In the genomic region with DNA sequence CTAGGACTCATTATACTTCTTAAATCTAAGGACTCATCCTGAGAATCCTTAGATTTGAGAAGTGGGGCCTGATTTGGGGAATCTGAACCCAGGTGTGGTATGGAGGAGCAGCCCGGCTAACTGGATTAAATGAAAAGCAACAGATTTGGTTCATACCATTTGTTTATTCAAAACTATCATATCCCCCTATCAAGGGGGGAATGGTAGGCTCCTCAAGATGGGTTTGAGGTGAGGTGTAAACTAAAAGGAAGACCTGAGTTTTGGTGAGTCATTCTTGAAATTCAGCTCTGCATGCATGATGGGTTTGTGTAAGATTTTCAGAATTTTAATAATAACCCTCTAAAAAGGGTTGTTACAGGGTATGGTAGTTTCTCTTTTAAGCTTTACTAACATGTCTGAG, we compare ENCODE assay signal across 13 cellular contexts. TPM values are rescaled to one million over a fixed set of nuclear protein-coding genes. Genes with fewer than 3 reads are reported as not detected.
DNase-seq lines count a peak whose midpoint lies in the region; ATAC-seq and TF ChIP-seq lines count a peak whose summit lies in the region.
"Had no signal": no experiment of that assay in that cellular context is flagged by ENCODE, and none has a peak within 500 bp of the region (broad histone marks: within the 10 kb centered on the region; RNA-seq: fewer than 3 reads in every experiment).

No MANE protein-coding gene starts in this region.

- intact Hi-C loops in thyroid gland (cut with DNase I): no loop called here
- intact Hi-C loops in cardiac septum (cut with DNase I): no loop called here
- intact Hi-C loops in adrenal gland (cut with DNase I): no loop called here

- H3K4me3 ChIP-seq in thyroid gland (replicated peaks in 1 of 3) (no peak overlapping the region), adrenal gland (no peak overlapping the region)
- H3K4me3 ChIP-seq: BLaER1 treated with 17β-estradiol and CSF1 and Interleukin-3, amounts not matched to agents 10 nM and 100 nM had no signal

- no peak for TF ChIP-seq POLR2A in thyroid gland (IDR thresholded peaks at IDR 0.05)
- TF ChIP-seq POLR2A in adrenal gland (IDR thresholded peaks at IDR 0.05): no peak

- ATAC-seq in HG02588 (IDR thresholded peaks at IDR 0.05; ENCODE audit: unreplicated experiment) (peak; percentile 77), HG03521 (IDR thresholded peaks at IDR 0.05; ENCODE audit: unreplicated experiment) (peak; percentile 74)
- ATAC-seq in stimulated activated naive CD8-positive, alpha-beta T cell treated with anti-CD3 and anti-CD28 coated beads, Interleukin-15, amount 100 ng/mL, for 72 hours: peak; percentile 76
- ATAC-seq: HCT116 had no signal

- H3K4me3 Mint-ChIP-seq in stimulated activated naive CD8-positive, alpha-beta T cell treated with anti-CD3 and anti-CD28 coated beads, Interleukin-15, amount 100 ng/mL, for 72 hours: peak overlapping the region in 1 of 2 donors; percentile 10
- H3K4me3 Mint-ChIP-seq: nephron progenitor cell had no signal

- peaks cover 18% of the 10 kb centered on the region for H3K4me1 Mint-ChIP-seq in stimulated activated naive CD8-positive, alpha-beta T cell treated with anti-CD3 and anti-CD28 coated beads, Interleukin-15, amount 100 ng/mL, for 72 hours
- H3K4me1 Mint-ChIP-seq: nephron progenitor cell had no signal

- WGBS in thyroid gland, 2 donors: 91% methylated on average over 1 of the region's 1 CpG
- WGBS in adrenal gland, 4 donors: 78 to 95% (median 88%) methylated on average over 1 of the region's 1 CpG

- H3K27me3 ChIP-seq in thyroid gland (no peaks in the 10 kb centered on the region), adrenal gland (no peaks in the 10 kb centered on the region)
- H3K27me3 ChIP-seq: BLaER1 treated with 17β-estradiol and CSF1 and Interleukin-3, amounts not matched to agents 10 nM and 100 nM had no signal

- H3K27ac Mint-ChIP-seq in stimulated activated naive CD8-positive, alpha-beta T cell treated with anti-CD3 and anti-CD28 coated beads, Interleukin-15, amount 100 ng/mL, for 72 hours: no peak overlapping the region
- H3K27ac Mint-ChIP-seq: nephron progenitor cell had no signal

- peak; percentile 19 for DNase-seq in stimulated activated CD4-positive, alpha-beta T cell treated with anti-CD3 and anti-CD28 coated beads, Interleukin-2, amount 100 ng/mL, for 4 hours (ENCODE audit: low read depth)
- no peak for DNase-seq in stimulated activated CD4-positive, alpha-beta T cell treated with anti-CD3 and anti-CD28 coated beads, Interleukin-2, amount 100 ng/mL, for 48 hours
- DNase-seq in stimulated activated naive CD8-positive, alpha-beta T cell treated with anti-CD3 and anti-CD28 coated beads, Interleukin-15, amount 100 ng/mL, for 72 hours: peak; percentile 37 to 41
- DNase-seq in thyroid gland (no peak), cardiac septum (ENCODE audit: low spot score) (no peak), adrenal gland (no peak)
- DNase-seq: hypothalamus, NCI-H2081, nephron progenitor cell had no signal

- H3K36me3 ChIP-seq in thyroid gland (no peaks in the 10 kb centered on the region), adrenal gland (replicated peaks in 1 of 2) (no peaks in the 10 kb centered on the region)

- H3K4me1 ChIP-seq in thyroid gland: no peaks in the 10 kb centered on the region
- H3K4me1 ChIP-seq in adrenal gland (replicated peaks in 1 of 2): no peaks in the 10 kb centered on the region
- H3K4me1 ChIP-seq: BLaER1 treated with 17β-estradiol and CSF1 and Interleukin-3, amounts not matched to agents 10 nM and 100 nM had no signal

- H3K27me3 Mint-ChIP-seq in stimulated activated naive CD8-positive, alpha-beta T cell treated with anti-CD3 and anti-CD28 coated beads, Interleukin-15, amount 100 ng/mL, for 72 hours: no peaks in the 10 kb centered on the region

- TF ChIP-seq CTCF in thyroid gland (IDR thresholded peaks at IDR 0.05) (no peak), adrenal gland (IDR thresholded peaks at IDR 0.05) (no peak)

- H3K27ac ChIP-seq in thyroid gland (no peak overlapping the region), adrenal gland (no peak overlapping the region)
- H3K27ac ChIP-seq: BLaER1 treated with 17β-estradiol and CSF1 and Interleukin-3, amounts not matched to agents 10 nM and 100 nM had no signal

- peaks cover 7 to 17% of the 10 kb centered on the region in 2 donors for H3K9me3 Mint-ChIP-seq in stimulated activated naive CD8-positive, alpha-beta T cell treated with anti-CD3 and anti-CD28 coated beads, Interleukin-15, amount 100 ng/mL, for 72 hours

- H3K9me3 ChIP-seq in thyroid gland (no peaks in the 10 kb centered on the region), adrenal gland (replicated peaks in 1 of 3) (no peaks in the 10 kb centered on the region)

RNA-seq across cellular contexts. Expression of gene CASP6, which starts 53.4 kb away (rescaled TPM):
- total RNA-seq in thyroid gland (10 to 100 TPM; 16.2 to 25.6 (median 20.5) TPM), cardiac septum (3.8 TPM), adrenal gland (10 to 100 TPM in 7 of 8 donors, 1 to 10 TPM in 1; 7.3 to 21.6 (median 13.5) TPM)
- polyA plus RNA-seq in adrenal gland: 10 to 100 TPM in 2 of 3 donors, 1 to 10 TPM in 1; 8.3 to 11.7 (median 11.0) TPM

Comparison
In these comparisons a context has a peak if more than half of its experiments do, and no peak if none do; other contexts are left out.
1. DNase-seq: peak in stimulated activated CD4-positive, alpha-beta T cell treated with anti-CD3 and anti-CD28 coated beads, Interleukin-2, amount 100 ng/mL, for 4 hours (single experiment) and stimulated activated naive CD8-positive, alpha-beta T cell treated with anti-CD3 and anti-CD28 coated beads, Interleukin-15, amount 100 ng/mL, for 72 hours (2 of 2); none in stimulated activated CD4-positive, alpha-beta T cell treated with anti-CD3 and anti-CD28 coated beads, Interleukin-2, amount 100 ng/mL, for 48 hours (0 of 2), thyroid gland (0 of 2), cardiac septum (single experiment) and adrenal gland (0 of 7).
2. Peak in every context shown above with its lines, with median percentiles within 50 percentile points of each other: ATAC-seq.